1 cellular context compared by ENCODE assay signal in genomic region chr17:46181940-46182339, GRCh38.
TF ChIP-seq lines count a peak whose summit lies in the region.

No MANE protein-coding gene starts in this region.

TF ChIP-seq in WTC11, 78 proteins besides CTCF, POLR2A, EP300 and RAD21 (continued from another document):
- TF ChIP-seq PREB (CRISPR knock-in tag; IDR thresholded peaks at IDR 0.05; ENCODE audit: borderline replicate concordance) (no peak), ZNF219 (CRISPR knock-in tag; IDR thresholded peaks at IDR 0.05; ENCODE audit: borderline replicate concordance) (no peak), KAT7 (CRISPR knock-in tag; IDR thresholded peaks at IDR 0.05; ENCODE audit: borderline replicate concordance) (no peak)
